ENCODE assay signal across 8 cellular contexts in genomic region chr17:7837375-7838290, GRCh38. TPM values are rescaled to one million over a fixed set of nuclear protein-coding genes. Genes with fewer than 3 reads are reported as not detected.
A peak's percentile ranks its signal among the peaks of the same experiment; 100 is the strongest.
DNase-seq lines count a peak whose midpoint lies in the region; ATAC-seq and TF ChIP-seq lines count a peak whose summit lies in the region.

No MANE protein-coding gene starts in this region.

- CTCF ChIA-PET in IMR-90 (lab: Yijun Ruan, JAX) (interaction anchor here (3.4 kb wide), 1 partner anchor 19 kb away, joined by 10 read pairs; the partner anchor contains the start of gene NAA38), GM10248 (lab: Yijun Ruan, JAX) (interaction anchor here (1.3 to 2.6 kb wide), 6 partner anchors 13 to 236 kb away, joined by 3 to 7 read pairs (median 4); no protein-coding TSS in a partner anchor)

- H2AK5ac ChIP-seq in IMR-90 (ENCODE audit: low read depth, low read length): peak overlapping the region; percentile 73; the same call in 1 of the 2 replicates

- H2BK120ac ChIP-seq in IMR-90 (ENCODE audit: low read depth, low read length): peak overlapping the region; percentile 74

- H3K36me3 ChIP-seq in IMR-90 (ENCODE audit: control insufficient read depth, insufficient read depth, low read length) (peaks cover 8% of the 10 kb centered on the region; the same call in 1 of the 2 replicates), adrenal gland (replicated peaks in 1 of 2) (no peaks in the 10 kb centered on the region), lower lobe of right lung (peaks cover 8% of the 10 kb centered on the region), urinary bladder (ENCODE audit: insufficient read depth) (no peaks in the 10 kb centered on the region)

- TF ChIP-seq POLR2A in IMR-90 (IDR thresholded peaks at IDR 0.05; ENCODE audit: low read depth, low read length): no peak
- TF ChIP-seq POLR2A in adrenal gland (IDR thresholded peaks at IDR 0.05): no peak

- H2AK9ac ChIP-seq in IMR-90 (replicated peaks; ENCODE audit: low read depth, low read length, poor library complexity): peak overlapping the region; percentile 98

- H3K4me3 ChIP-seq in IMR-90 (ENCODE audit: insufficient read depth, low read depth, low read length): peak overlapping the region; percentile 64
- H3K4me3 ChIP-seq in adrenal gland: peak overlapping the region in 1 of 4 donors; percentile 67
- H3K4me3 ChIP-seq in lower lobe of right lung: peak overlapping the region; percentile 87
- peak overlapping the region; percentile 11 for H3K4me3 ChIP-seq in urinary bladder (ENCODE audit: low read depth, low read length)

- H4K91ac ChIP-seq in IMR-90 (ENCODE audit: insufficient read depth, low read depth, low read length): peak overlapping the region; percentile 41

- H3K9me1 ChIP-seq in IMR-90 (ENCODE audit: insufficient read depth, low read length): peaks cover 9% of the 10 kb centered on the region; the same call in 1 of the 2 replicates

- H3K9me3 ChIP-seq in IMR-90 (ENCODE audit: control insufficient read depth, insufficient read depth, low read length): no peaks in the 10 kb centered on the region
- no peaks in the 10 kb centered on the region for H3K9me3 ChIP-seq in adrenal gland (replicated peaks in 1 of 3)
- H3K9me3 ChIP-seq in lower lobe of right lung: no peaks in the 10 kb centered on the region

- H3K56ac ChIP-seq in IMR-90 (ENCODE audit: extremely low read depth, insufficient read depth, low read length): peak overlapping the region; percentile 46; the same call in 1 of the 2 replicates

- in situ Hi-C loops in IMR-90 (cut with MboI; ENCODE audit: low sequenced_read_pairs): no loop called here

- H3K4me2 ChIP-seq in IMR-90 (ENCODE audit: low read depth, low read length): peak overlapping the region; percentile 64

- H2BK5ac ChIP-seq in IMR-90 (ENCODE audit: low read depth, low read length, poor library complexity, severe bottlenecking): peak overlapping the region; percentile 92

- no TSS peak for BruUV-seq in IMR-90 (replicated peaks; lab: Mats Ljungman, UMichigan)

- dilution Hi-C loops in IMR-90 (cut with HindIII; ENCODE audit: low sequenced_read_pairs, unreplicated experiment): no loop called here

- peak overlapping the region; percentile 9 to 47; a peak in 3 of 4 replicates for H4K8ac ChIP-seq in IMR-90 (ENCODE audit: low read depth in 2 of 2, low read length in 2 of 2)

- peaks cover 46% of the 10 kb centered on the region for H4K20me1 ChIP-seq in IMR-90 (ENCODE audit: insufficient read depth, low read length)

- no peak overlapping the region for H4K5ac ChIP-seq in IMR-90 (ENCODE audit: low read depth, low read length)

- ATAC-seq in IMR-90 (ENCODE audit: low read depth): no peak
- ATAC-seq in lower lobe of right lung: no peak
- no peak for ATAC-seq in GM19455 (IDR thresholded peaks at IDR 0.05; ENCODE audit: unreplicated experiment)
- no peak for ATAC-seq in HG03439 (IDR thresholded peaks at IDR 0.05; ENCODE audit: unreplicated experiment)

- TF ChIP-seq CTCF in C4-2B (conservative IDR thresholded peaks at IDR 0.05) (no peak), IMR-90 (conservative IDR thresholded peaks at IDR 0.05; ENCODE audit: low read depth, low read length) (no peak), adrenal gland (IDR thresholded peaks at IDR 0.05) (no peak), lower lobe of right lung (IDR thresholded peaks at IDR 0.05) (no peak), GM10248 (IDR thresholded peaks at IDR 0.05; ENCODE audit: control extremely low read depth, extremely low read depth, low read depth, missing control alignments) (no peak)

- H2AFZ ChIP-seq in IMR-90 (replicated peaks; ENCODE audit: low read length, poor library complexity): peak overlapping the region; percentile 98

- no peaks in the 10 kb centered on the region for H3K27me3 ChIP-seq in IMR-90 (ENCODE audit: control insufficient read depth, insufficient read depth, low read length)
- no peaks in the 10 kb centered on the region for H3K27me3 ChIP-seq in adrenal gland
- no peaks in the 10 kb centered on the region for H3K27me3 ChIP-seq in lower lobe of right lung (ENCODE audit: low read depth)

- peak overlapping the region; percentile 76 for H3K9ac ChIP-seq in IMR-90 (ENCODE audit: low read depth, low read length)

- H2BK20ac ChIP-seq in IMR-90 (ENCODE audit: low read depth, low read length): peak overlapping the region; percentile 84

- H3K27ac ChIP-seq in C4-2B (peak overlapping the region; percentile 100), IMR-90 (ENCODE audit: insufficient read depth, low read length) (peak overlapping the region; percentile 89), adrenal gland (peak overlapping the region in 4 of 5 donors; percentile 98 to 99 (median 98)), lower lobe of right lung (peak overlapping the region; percentile 99), urinary bladder (ENCODE audit: low read depth) (no peak overlapping the region)

- no CpG with 5 or more reads among the region's 12 CpGs for WGBS in IMR-90 (ENCODE audit: extremely low coverage in 2 of 2, insufficient read length in 1 of 2), 2 experiments
- 6 to 10% (median 7%) methylated on average over 10 to 12 of the region's 12 CpGs for WGBS in adrenal gland, 4 donors
- WGBS in urinary bladder: 11% methylated on average over 11 of the region's 12 CpGs

- H2BK15ac ChIP-seq in IMR-90 (ENCODE audit: low read depth, low read length): peak overlapping the region; percentile 95; the same call in 2 of the 3 replicates

- intact Hi-C loops in IMR-90 (cut with micrococcal nuclease): loop anchor here (5.0 kb wide), 1 partner anchor 485 kb away; the partner anchor contains the start of gene KCTD11
- intact Hi-C loops in adrenal gland (cut with DNase I): no loop called here
- intact Hi-C loops in lower lobe of right lung (cut with DNase I): no loop called here

- DNase-seq in IMR-90 (no peak), adrenal gland (peak in 1 of 7 donors; percentile 6), lower lobe of right lung (no peak), GM10248 (ENCODE audit: extremely low spot score) (no peak)

- no peak overlapping the region; the same call in 1 of the 2 replicates for H3K18ac ChIP-seq in IMR-90 (ENCODE audit: low read depth, low read length)

- peaks cover 19 to 59% of the 10 kb centered on the region in 2 experiments for H3K79me1 ChIP-seq in IMR-90 (ENCODE audit: low read depth in 1 of 2, low read length in 2 of 2)

- H3K14ac ChIP-seq in IMR-90 (replicated peaks; ENCODE audit: low read depth, low read length): peak overlapping the region; percentile 83

- peak overlapping the region; percentile 75 for H3K4ac ChIP-seq in IMR-90 (ENCODE audit: low read depth, low read length)

- no peak for TF ChIP-seq RAD21 in IMR-90 (IDR thresholded peaks at IDR 0.05; ENCODE audit: low read length)

- POLR2A ChIA-PET in IMR-90 (lab: Charles Lee; ENCODE audit: unreplicated experiment) (interaction anchor here (0.6 to 1.0 kb wide), 3 partner anchors 19 to 75 kb away, joined by 3 to 6 read pairs (median 4); partner anchors contain the start of gene NAA38), GM10248 (lab: Yijun Ruan, JAX) (interaction anchor here (0.6 kb wide), 1 partner anchor 308 kb away, joined by 4 read pairs; no protein-coding TSS in a partner anchor)

- H3K4me1 ChIP-seq in IMR-90 (ENCODE audit: control insufficient read depth, insufficient read depth, low read length) (peaks cover 20% of the 10 kb centered on the region), adrenal gland (replicated peaks in 1 of 2) (peaks cover 33 to 45% of the 10 kb centered on the region in 2 donors), lower lobe of right lung (peaks cover 45% of the 10 kb centered on the region), urinary bladder (ENCODE audit: insufficient read depth) (peaks cover 4% of the 10 kb centered on the region)

- H3K23ac ChIP-seq in IMR-90 (ENCODE audit: low read depth, low read length): peak overlapping the region; percentile 87

RNA-seq across cellular contexts. Expression of gene KDM6B, which starts 3.6 kb away (rescaled TPM):
- total RNA-seq in IMR-90 (2012; rRNA removed) (0.72 and 1.1 TPM in 2 replicates), adrenal gland (10 to 100 TPM in 5 of 8 donors, 1 to 10 TPM in 3; 5.8 to 31.2 (median 15.1) TPM), lower lobe of right lung (46.1 TPM), urinary bladder (7.9 TPM)
- polyA plus RNA-seq in IMR-90 (2012; rRNA removed) (3.5 and 4.5 TPM in 2 replicates), adrenal gland (10 to 100 TPM in 2 of 3 donors, 1 to 10 TPM in 1; 2.2 to 35.9 (median 10.6) TPM), urinary bladder (17.3 TPM)
- polyA plus RNA-seq in IMR-90 (2012; cell fraction: cytosol; rRNA removed): 2.7 and 3.6 TPM in 2 replicates
- polyA plus RNA-seq in IMR-90 (2012; cell fraction: nucleus; rRNA removed; ENCODE audit: low replicate concordance): 18.3 and 20.0 TPM in 2 replicates

RNA-seq across cellular contexts. Expression of gene TMEM88, which starts 17.2 kb away (rescaled TPM):
- not detected in 2 replicates for total RNA-seq in IMR-90 (2012; rRNA removed)
- polyA plus RNA-seq in IMR-90 (2012; rRNA removed): 1.9 and 2.1 TPM in 2 replicates
- polyA plus RNA-seq in IMR-90 (2012; cell fraction: cytosol; rRNA removed): 0.63 and 0.79 TPM in 2 replicates
- 16.9 and 24.1 TPM in 2 replicates for polyA plus RNA-seq in IMR-90 (2012; cell fraction: nucleus; rRNA removed; ENCODE audit: low replicate concordance)
- total RNA-seq in adrenal gland: 10 to 100 TPM; 14.9 to 52.8 (median 25.1) TPM
- 100 to 1,000 TPM in 1 of 3 donors, 10 to 100 TPM in 1, 1 to 10 TPM in 1; 7.9 to 107 (median 70.9) TPM for polyA plus RNA-seq in adrenal gland
- 12.0 TPM for total RNA-seq in lower lobe of right lung
- 8.1 TPM for total RNA-seq in urinary bladder
- 37.0 TPM for polyA plus RNA-seq in urinary bladder

RNA-seq across cellular contexts. Expression of gene NAA38, which starts 19.7 kb away (rescaled TPM):
- total RNA-seq in IMR-90 (2012; rRNA removed) (40.7 and 62.2 TPM in 2 replicates), adrenal gland (100 to 1,000 TPM in 7 of 8 donors, 10 to 100 TPM in 1; 96.2 to 224 (median 122) TPM), lower lobe of right lung (61.5 TPM), urinary bladder (44.4 TPM)
- polyA plus RNA-seq in IMR-90 (2012; rRNA removed) (76.8 and 122 TPM in 2 replicates), adrenal gland (100 to 1,000 TPM in 2 of 3 donors, 10 to 100 TPM in 1; 34.5 to 424 (median 329) TPM), urinary bladder (110 TPM)
- 125 and 183 TPM in 2 replicates for polyA plus RNA-seq in IMR-90 (2012; cell fraction: cytosol; rRNA removed)
- 34.7 and 54.0 TPM in 2 replicates for polyA plus RNA-seq in IMR-90 (2012; cell fraction: nucleus; rRNA removed; ENCODE audit: low replicate concordance)

RNA-seq across cellular contexts. Expression of gene CYB5D1, which starts 20.2 kb away (rescaled TPM):
- total RNA-seq in IMR-90 (2012; rRNA removed): 10.8 and 11.1 TPM in 2 replicates
- 7.0 and 8.8 TPM in 2 replicates for polyA plus RNA-seq in IMR-90 (2012; rRNA removed)
- 3.4 and 4.3 TPM in 2 replicates for polyA plus RNA-seq in IMR-90 (2012; cell fraction: cytosol; rRNA removed)
- polyA plus RNA-seq in IMR-90 (2012; cell fraction: nucleus; rRNA removed; ENCODE audit: low replicate concordance): 9.7 and 19.2 TPM in 2 replicates
- 10 to 100 TPM in 7 of 8 donors, 1 to 10 TPM in 1; 9.1 to 24.4 (median 17.9) TPM for total RNA-seq in adrenal gland
- 10 to 100 TPM in 2 of 3 donors, 1 to 10 TPM in 1; 6.5 to 36.8 (median 10.2) TPM for polyA plus RNA-seq in adrenal gland
- 12.6 TPM for total RNA-seq in lower lobe of right lung
- total RNA-seq in urinary bladder: 6.9 TPM
- 12.5 TPM for polyA plus RNA-seq in urinary bladder

RNA-seq across cellular contexts. Expression of gene CHD3, which starts 51.0 kb away (rescaled TPM):
- total RNA-seq in IMR-90 (2012; rRNA removed) (67.2 and 78.1 TPM in 2 replicates), adrenal gland (100 to 1,000 TPM in 2 of 8 donors, 10 to 100 TPM in 6; 75.8 to 123 (median 91.5) TPM), lower lobe of right lung (77.9 TPM), urinary bladder (84.8 TPM)
- polyA plus RNA-seq in IMR-90 (2012; rRNA removed) (55.1 and 65.4 TPM in 2 replicates), adrenal gland (100 to 1,000 TPM in 2 of 3 donors, 10 to 100 TPM in 1; 43.8 to 326 (median 104) TPM), urinary bladder (109 TPM)
- polyA plus RNA-seq in IMR-90 (2012; cell fraction: cytosol; rRNA removed): 53.4 and 59.5 TPM in 2 replicates
- 202 and 231 TPM in 2 replicates for polyA plus RNA-seq in IMR-90 (2012; cell fraction: nucleus; rRNA removed; ENCODE audit: low replicate concordance)
